Comparison of ENCODE assay signal across 11 cellular contexts in genomic region chr1:207007352-207008033, GRCh38. TPM values are rescaled to one million over a fixed set of nuclear protein-coding genes. Genes with fewer than 3 reads are reported as not detected.
DNase-seq lines count a peak whose midpoint lies in the region; ATAC-seq and TF ChIP-seq lines count a peak whose summit lies in the region.
"Had no signal": no experiment of that assay in that cellular context is flagged by ENCODE, and none has a peak within 500 bp of the region (broad histone marks: within the 10 kb centered on the region; RNA-seq: fewer than 3 reads in every experiment).

No MANE protein-coding gene starts in this region.

- H3K36me3 ChIP-seq in MG63 = no peaks in the 10 kb centered on the region
- no peaks in the 10 kb centered on the region for H3K36me3 ChIP-seq in duodenal mucosa (ENCODE audit: control insufficient read depth in 1 of 2, insufficient read depth in 2 of 2, low read length in 2 of 2)
- H3K36me3 ChIP-seq: thoracic aorta had no signal

- H3K27ac ChIP-seq in AG04450 (ENCODE audit: low read depth, low read length) (peak overlapping the region; percentile 83), duodenal mucosa (ENCODE audit: low read depth, low read length) (peak overlapping the region; percentile 13)
- H3K27ac ChIP-seq: thoracic aorta had no signal

- peaks cover 62 to 76% of the 10 kb centered on the region in 2 donors for H3K4me1 ChIP-seq in duodenal mucosa (ENCODE audit: control insufficient read depth in 1 of 2, insufficient read depth in 2 of 2, low read length in 2 of 2)

- CTCF ChIA-PET in AG04450 (lab: Charles Lee) = interaction anchor here (0.9 to 2.5 kb wide), 3 partner anchors 7 to 43 kb away, joined by 3 to 11 read pairs (median 3); no protein-coding TSS in a partner anchor

- no peak for ATAC-seq in GM19463 (IDR thresholded peaks at IDR 0.05; ENCODE audit: unreplicated experiment)

- POLR2A ChIA-PET in AG04450 (lab: Yijun Ruan, JAX) = no interaction called here

- TF ChIP-seq CTCF in AG04450 (IDR thresholded peaks at IDR 0.05; ENCODE audit: low read depth, low read length) = no peak

- no peaks in the 10 kb centered on the region for H3K9me3 ChIP-seq in AG04450 (ENCODE audit: control insufficient read depth, insufficient read depth, low read length)
- peaks cover 5% of the 10 kb centered on the region for H3K9me3 ChIP-seq in MG63
- H3K9me3 ChIP-seq in duodenal mucosa (ENCODE audit: control insufficient read depth in 1 of 2, low read length in 2 of 2) = no peaks in the 10 kb centered on the region
- H3K9me3 ChIP-seq: thoracic aorta had no signal

- peak; percentile 70 for DNase-seq in AG04450 (ENCODE audit: low read depth, low spot score)
- DNase-seq in MG63 = peak; percentile 92
- peak; percentile 83 for DNase-seq in mucosa of gallbladder (ENCODE audit: low spot score)
- DNase-seq in NCI-H2227 treated with DMSO at 0.1 percent for 48 hours (lab: John Stamatoyannopoulos, UW) = no peak
- no peak for DNase-seq in NCI-H2227 (lab: John Stamatoyannopoulos, UW; ENCODE audit: unreplicated experiment)
- DNase-seq in activated CD4-positive, alpha-beta T cell treated with anti-CD3 and anti-CD28 coated beads, Interleukin-2, amount 50 U/mL, for 4 hours = no peak
- DNase-seq: activated CD4-positive, alpha-beta T cell treated with anti-CD3 and anti-CD28 coated beads, Interleukin-2, amount 50 U/mL, for 48 hours; KG1 had no signal

- H3K27me3 ChIP-seq in AG04450 (ENCODE audit: control insufficient read depth, insufficient read depth, low read length) (no peaks in the 10 kb centered on the region), MG63 (no peaks in the 10 kb centered on the region), duodenal mucosa (ENCODE audit: control insufficient read depth in 1 of 2, insufficient read depth in 2 of 2, low read length in 2 of 2) (no peaks in the 10 kb centered on the region)

- no peak overlapping the region for H3K9ac ChIP-seq in duodenal mucosa (ENCODE audit: low read depth in 1 of 2, low read length in 2 of 2)

- H3K4me3 ChIP-seq in AG04450 (ENCODE audit: low read depth, low read length) (no peak overlapping the region), MG63 (no peak overlapping the region), duodenal mucosa (ENCODE audit: low read depth in 1 of 2, low read length in 2 of 2) (no peak overlapping the region)
- H3K4me3 ChIP-seq: thoracic aorta had no signal

RNA-seq across cellular contexts. Expression of gene C1orf116, which starts 25.1 kb away (rescaled TPM):
- polyA plus RNA-seq in AG04450 (2011; rRNA removed) = not detected in 2 replicates
- polyA minus RNA-seq in AG04450 (2011; rRNA and poly(A)+ RNA removed) = not detected in 2 replicates
- total RNA-seq in MG63 (2014; rRNA removed; shearing (Covaris generic); ENCODE audit: low replicate concordance) = 0.26 TPM in 1 of 2 replicates, not detected in the other
- total RNA-seq in mucosa of gallbladder = 45.1 TPM

RNA-seq across cellular contexts. Expression of gene FCAMR, which starts 37.2 kb away (rescaled TPM):
- polyA plus RNA-seq in AG04450 (2011; rRNA removed) = not detected in 2 replicates
- not detected in 2 replicates for polyA minus RNA-seq in AG04450 (2011; rRNA and poly(A)+ RNA removed)
- total RNA-seq in MG63 (2014; rRNA removed; shearing (Covaris generic); ENCODE audit: low replicate concordance) = not detected in 2 replicates
- total RNA-seq in mucosa of gallbladder = 0.46 TPM
- total RNA-seq: thoracic aorta had no signal

RNA-seq across cellular contexts. Expression of gene YOD1, which starts 43.5 kb away (rescaled TPM):
- 2.5 and 3.2 TPM in 2 replicates for polyA plus RNA-seq in AG04450 (2011; rRNA removed)
- 2.9 and 5.6 TPM in 2 replicates for polyA minus RNA-seq in AG04450 (2011; rRNA and poly(A)+ RNA removed)
- 5.4 and 5.5 TPM in 2 replicates for total RNA-seq in MG63 (2014; rRNA removed; shearing (Covaris generic); ENCODE audit: low replicate concordance)
- total RNA-seq in mucosa of gallbladder = 4.5 TPM

RNA-seq across cellular contexts. Expression of gene PFKFB2, which starts 45.6 kb away (rescaled TPM):
- 1.7 TPM in 2 replicates for polyA plus RNA-seq in AG04450 (2011; rRNA removed)
- 1.6 and 3.0 TPM in 2 replicates for polyA minus RNA-seq in AG04450 (2011; rRNA and poly(A)+ RNA removed)
- 1.9 and 2.4 TPM in 2 replicates for total RNA-seq in MG63 (2014; rRNA removed; shearing (Covaris generic); ENCODE audit: low replicate concordance)
- 17.9 TPM for total RNA-seq in mucosa of gallbladder

Comparison
In these comparisons a context has a peak if more than half of its experiments do, and no peak if none do; other contexts are left out.
1. DNase-seq: peak in AG04450 (single experiment), MG63 (single experiment) and mucosa of gallbladder (single experiment); none in NCI-H2227 treated with DMSO at 0.1 percent for 48 hours (single experiment), NCI-H2227 (single experiment) and activated CD4-positive, alpha-beta T cell treated with anti-CD3 and anti-CD28 coated beads, Interleukin-2, amount 50 U/mL, for 4 hours (0 of 2).
2. RNA of gene C1orf116, which starts 25.1 kb away (total RNA-seq): 45.1 TPM in mucosa of gallbladder (single experiment); 0.26 TPM in MG63; every median in the first group is over 10 times any median in the second.